Comparison of ENCODE assay signal across 1 cellular context in the genomic region with DNA sequence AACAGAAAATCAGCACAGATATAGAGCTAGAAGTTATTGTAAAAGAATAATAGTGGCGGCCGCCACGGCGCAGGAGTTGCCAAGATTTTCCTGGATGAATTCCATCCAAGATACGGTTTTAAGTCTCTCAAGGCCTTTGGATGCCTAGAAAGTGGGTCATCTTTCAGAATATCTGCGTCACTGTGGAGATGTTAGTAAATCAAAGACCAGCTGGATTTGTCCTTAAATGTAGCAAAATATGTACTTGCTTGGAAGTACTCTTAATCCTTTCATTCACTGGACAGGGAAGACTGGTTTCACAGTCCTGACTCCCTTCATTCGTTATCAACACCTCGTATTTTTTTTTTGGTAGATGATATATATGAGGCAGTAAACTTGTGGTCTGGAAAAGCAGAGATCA.
TF ChIP-seq lines count a peak whose summit lies in the region.

No MANE protein-coding gene starts in this region.

TF ChIP-seq in WTC11, 78 proteins besides CTCF, POLR2A, EP300 and RAD21 (continued from another document):
- TF ChIP-seq, protein P1, sequence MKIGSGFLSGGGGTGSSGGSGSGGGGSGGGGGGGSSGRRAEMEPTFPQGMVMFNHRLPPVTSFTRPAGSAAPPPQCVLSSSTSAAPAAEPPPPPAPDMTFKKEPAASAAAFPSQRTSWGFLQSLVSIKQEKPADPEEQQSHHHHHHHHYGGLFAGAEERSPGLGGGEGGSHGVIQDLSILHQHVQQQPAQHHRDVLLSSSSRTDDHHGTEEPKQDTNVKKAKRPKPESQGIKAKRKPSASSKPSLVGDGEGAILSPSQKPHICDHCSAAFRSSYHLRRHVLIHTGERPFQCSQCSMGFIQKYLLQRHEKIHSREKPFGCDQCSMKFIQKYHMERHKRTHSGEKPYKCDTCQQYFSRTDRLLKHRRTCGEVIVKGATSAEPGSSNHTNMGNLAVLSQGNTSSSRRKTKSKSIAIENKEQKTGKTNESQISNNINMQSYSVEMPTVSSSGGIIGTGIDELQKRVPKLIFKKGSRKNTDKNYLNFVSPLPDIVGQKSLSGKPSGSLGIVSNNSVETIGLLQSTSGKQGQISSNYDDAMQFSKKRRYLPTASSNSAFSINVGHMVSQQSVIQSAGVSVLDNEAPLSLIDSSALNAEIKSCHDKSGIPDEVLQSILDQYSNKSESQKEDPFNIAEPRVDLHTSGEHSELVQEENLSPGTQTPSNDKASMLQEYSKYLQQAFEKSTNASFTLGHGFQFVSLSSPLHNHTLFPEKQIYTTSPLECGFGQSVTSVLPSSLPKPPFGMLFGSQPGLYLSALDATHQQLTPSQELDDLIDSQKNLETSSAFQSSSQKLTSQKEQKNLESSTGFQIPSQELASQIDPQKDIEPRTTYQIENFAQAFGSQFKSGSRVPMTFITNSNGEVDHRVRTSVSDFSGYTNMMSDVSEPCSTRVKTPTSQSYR (CRISPR knock-in tag; IDR thresholded peaks at IDR 0.05), result no peak
